ENCODE assay signal across 8 cellular contexts in genomic region chr15:31366169-31366734, GRCh38. TPM values are rescaled to one million over a fixed set of nuclear protein-coding genes. Genes with fewer than 3 reads are reported as not detected.
DNase-seq lines count a peak whose midpoint lies in the region; ATAC-seq and TF ChIP-seq lines count a peak whose summit lies in the region.

No MANE protein-coding gene starts in this region.

- peak overlapping the region; percentile 72 for H3K27ac ChIP-seq in SK-N-MC

- ATAC-seq in GM21515 (IDR thresholded peaks at IDR 0.05; ENCODE audit: unreplicated experiment) = no peak

- DNase-seq in EL = peak; percentile 6
- DNase-seq in SK-N-MC (ENCODE audit: low read depth, low spot score) = no peak
- DNase-seq in fibroblast of the aortic adventitia (ENCODE audit: low read depth) = no peak
- DNase-seq in posterior vena cava (ENCODE audit: low spot score) = peak; percentile 85
- no peak for DNase-seq in AG08395 (ENCODE audit: low spot score)
- no peak for DNase-seq in activated CD4-positive, alpha-beta T cell treated with anti-CD3 and anti-CD28 coated beads for 1 hour
- no peak for DNase-seq in NCI-H748 (lab: John Stamatoyannopoulos, UW; ENCODE audit: unreplicated experiment)

- no peaks in the 10 kb centered on the region for H3K36me3 ChIP-seq in SK-N-MC (ENCODE audit: insufficient read depth, low read length)

- TF ChIP-seq CTCF in fibroblast of the aortic adventitia (IDR thresholded peaks at IDR 0.05; ENCODE audit: insufficient read depth, low read length) = no peak

- intact Hi-C loops in posterior vena cava (cut with DNase I) = loop anchor here in 1 of 2 donors (10.0 kb wide), 1 partner anchor 119 kb away; no protein-coding TSS in a partner anchor

- peak overlapping the region; percentile 44 for H3K9ac ChIP-seq in SK-N-MC (ENCODE audit: insufficient read length)

- H3K9me3 ChIP-seq in SK-N-MC (ENCODE audit: low read depth, low read length) = no peaks in the 10 kb centered on the region; the same call in 1 of the 2 replicates

- H3K4me3 ChIP-seq in SK-N-MC (peak overlapping the region; percentile 74), fibroblast of the aortic adventitia (ENCODE audit: low read depth, low read length) (peak overlapping the region; percentile 22)

RNA-seq across cellular contexts. Expression of gene KLF13, which starts 39.6 kb away (rescaled TPM):
- total RNA-seq in fibroblast of the aortic adventitia (ENCODE audit: low replicate concordance) (17.4 and 40.4 TPM in 2 replicates), posterior vena cava (10 to 100 TPM; 49.6 to 97.8 TPM)

Comparison
In these comparisons a context has a peak if more than half of its experiments do, and no peak if none do; other contexts are left out.
1. DNase-seq: peak in EL (single experiment) and posterior vena cava (single experiment); none in SK-N-MC (single experiment), fibroblast of the aortic adventitia (single experiment), AG08395 (single experiment), activated CD4-positive, alpha-beta T cell treated with anti-CD3 and anti-CD28 coated beads for 1 hour (single experiment) and NCI-H748 (single experiment).